In the genomic region with DNA sequence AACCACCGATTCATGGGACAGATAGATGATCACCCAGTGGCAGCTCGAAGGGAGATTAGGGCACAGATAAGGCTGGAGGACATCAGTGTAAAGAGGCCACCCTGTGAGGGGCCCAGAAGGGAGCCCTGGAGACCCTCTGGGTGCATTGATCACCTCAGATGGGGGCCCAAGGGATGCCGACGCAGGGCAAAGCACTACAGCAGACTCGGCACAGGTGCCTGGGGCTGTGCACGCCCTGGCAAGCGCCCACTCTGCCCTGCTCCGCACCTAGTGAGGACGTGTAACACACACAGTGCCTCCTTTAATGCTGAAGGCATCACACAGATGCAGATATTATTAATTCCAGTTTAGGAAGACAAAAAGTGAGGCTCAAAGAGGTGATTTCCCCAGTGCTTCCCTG, we compare ENCODE assay signal across 13 cellular contexts. TPM values are rescaled to one million over a fixed set of nuclear protein-coding genes. Genes with fewer than 3 reads are reported as not detected.
DNase-seq lines count a peak whose midpoint lies in the region; ATAC-seq and TF ChIP-seq lines count a peak whose summit lies in the region.
"Had no signal": no experiment of that assay in that cellular context is flagged by ENCODE, and none has a peak within 500 bp of the region (broad histone marks: within the 10 kb centered on the region; RNA-seq: fewer than 3 reads in every experiment).

No MANE protein-coding gene starts in this region.

- peak overlapping the region; percentile 99 for H3K27ac Mint-ChIP-seq in stimulated activated naive CD8-positive, alpha-beta T cell treated with anti-CD3 and anti-CD28 coated beads, Interleukin-15, Interleukin-2, amounts not matched to agents 100 ng/mL and 50 ng/mL, for 24 hours
- H3K27ac Mint-ChIP-seq in activated naive CD8-positive, alpha-beta T cell treated with anti-CD3 and anti-CD28 coated beads for 36 hours, result peak overlapping the region; percentile 87
- H3K27ac Mint-ChIP-seq in natural killer cell, result peak overlapping the region; percentile 89 to 97

- H3K4me3 Mint-ChIP-seq in stimulated activated naive CD8-positive, alpha-beta T cell treated with anti-CD3 and anti-CD28 coated beads, Interleukin-15, Interleukin-2, amounts not matched to agents 100 ng/mL and 50 ng/mL, for 24 hours, result no peak overlapping the region
- H3K4me3 Mint-ChIP-seq in activated naive CD8-positive, alpha-beta T cell treated with anti-CD3 and anti-CD28 coated beads for 36 hours, result peak overlapping the region; percentile 18
- H3K4me3 Mint-ChIP-seq in natural killer cell, result no peak overlapping the region

- peaks cover 66% of the 10 kb centered on the region for H3K36me3 Mint-ChIP-seq in stimulated activated naive CD8-positive, alpha-beta T cell treated with anti-CD3 and anti-CD28 coated beads, Interleukin-15, Interleukin-2, amounts not matched to agents 100 ng/mL and 50 ng/mL, for 24 hours (ENCODE audit: low read depth)
- peaks cover 62% of the 10 kb centered on the region for H3K36me3 Mint-ChIP-seq in activated naive CD8-positive, alpha-beta T cell treated with anti-CD3 and anti-CD28 coated beads for 36 hours
- peaks cover 7% of the 10 kb centered on the region for H3K36me3 Mint-ChIP-seq in natural killer cell

- no peak for DNase-seq in stimulated activated naive CD8-positive, alpha-beta T cell treated with anti-CD3 and anti-CD28 coated beads, Interleukin-15, Interleukin-2, amounts not matched to agents 100 U/mL and 50 U/mL, for 24 hours
- DNase-seq in activated naive CD8-positive, alpha-beta T cell treated with anti-CD3 and anti-CD28 coated beads for 36 hours, result no peak
- DNase-seq in natural killer cell, result no peak
- no peak for DNase-seq in NCI-H2107 treated with DMSO at 0.1 percent for 48 hours (lab: John Stamatoyannopoulos, UW; ENCODE audit: unreplicated experiment)
- DNase-seq in NK-92 (lab: John Stamatoyannopoulos, UW; ENCODE audit: unreplicated experiment), result no peak
- DNase-seq in HCEC 1CT, result no peak
- DNase-seq: AML-193, dorsolateral prefrontal cortex, NCI-H1105 treated with DMSO at 0.1 percent for 48 hours, NCI-H2227 treated with DMSO at 0.1 percent for 48 hours, trophoblast cell had no signal

- no peaks in the 10 kb centered on the region for H3K27me3 Mint-ChIP-seq in stimulated activated naive CD8-positive, alpha-beta T cell treated with anti-CD3 and anti-CD28 coated beads, Interleukin-15, Interleukin-2, amounts not matched to agents 100 ng/mL and 50 ng/mL, for 24 hours
- no peaks in the 10 kb centered on the region for H3K27me3 Mint-ChIP-seq in activated naive CD8-positive, alpha-beta T cell treated with anti-CD3 and anti-CD28 coated beads for 36 hours
- no peaks in the 10 kb centered on the region for H3K27me3 Mint-ChIP-seq in natural killer cell (ENCODE audit: low read depth in 2 of 2)

- H3K4me1 Mint-ChIP-seq in stimulated activated naive CD8-positive, alpha-beta T cell treated with anti-CD3 and anti-CD28 coated beads, Interleukin-15, Interleukin-2, amounts not matched to agents 100 ng/mL and 50 ng/mL, for 24 hours (ENCODE audit: low read depth), result peaks cover 94% of the 10 kb centered on the region
- peaks cover 78% of the 10 kb centered on the region for H3K4me1 Mint-ChIP-seq in activated naive CD8-positive, alpha-beta T cell treated with anti-CD3 and anti-CD28 coated beads for 36 hours
- H3K4me1 Mint-ChIP-seq in natural killer cell, result peaks cover 86 to 91% of the 10 kb centered on the region in 2 donors

- intact Hi-C loops in natural killer cell (cut with micrococcal nuclease), result no loop called here

- TF ChIP-seq CTCF in natural killer cell (IDR thresholded peaks at IDR 0.05), result no peak

- ATAC-seq in stimulated activated naive CD8-positive, alpha-beta T cell treated with anti-CD3 and anti-CD28 coated beads, Interleukin-15, Interleukin-2, amounts not matched to agents 100 U/mL and 50 U/mL, for 24 hours, result no peak
- ATAC-seq in natural killer cell (no peak), GM18861 (IDR thresholded peaks at IDR 0.05; ENCODE audit: unreplicated experiment) (no peak)

- H3K9me3 Mint-ChIP-seq in stimulated activated naive CD8-positive, alpha-beta T cell treated with anti-CD3 and anti-CD28 coated beads, Interleukin-15, Interleukin-2, amounts not matched to agents 100 ng/mL and 50 ng/mL, for 24 hours, result no peaks in the 10 kb centered on the region
- H3K9me3 Mint-ChIP-seq in activated naive CD8-positive, alpha-beta T cell treated with anti-CD3 and anti-CD28 coated beads for 36 hours, result no peaks in the 10 kb centered on the region
- no peaks in the 10 kb centered on the region for H3K9me3 Mint-ChIP-seq in natural killer cell

RNA-seq across cellular contexts. Expression of a gene that starts 9.5 kb away (rescaled TPM):
- 100 to 1,000 TPM; 171 to 179 TPM for total RNA-seq in activated naive CD8-positive, alpha-beta T cell treated with anti-CD3 and anti-CD28 coated beads for 36 hours
- total RNA-seq in natural killer cell, result 10 to 100 TPM; 74.2 to 92.3 (median 78.7) TPM
